ENCODE assay signal across 15 cellular contexts in genomic region chr14:85241022-85241880, GRCh38.
DNase-seq lines count a peak whose midpoint lies in the region; ATAC-seq, FAIRE-seq and TF ChIP-seq lines count a peak whose summit lies in the region.
"Had no signal": no experiment of that assay in that cellular context is flagged by ENCODE, and none has a peak within 500 bp of the region (broad histone marks: within the 10 kb centered on the region; RNA-seq: fewer than 3 reads in every experiment).

No MANE protein-coding gene starts in this region.

- DNase-seq in HT-29 (ENCODE audit: low spot score): peak; percentile 55
- no peak for DNase-seq in adipocyte (ENCODE audit: low read depth)
- no peak for DNase-seq in keratinocyte (ENCODE audit: low read depth, low spot score)
- DNase-seq in retinal pigment epithelial cell (ENCODE audit: low read depth): no peak
- no peak for DNase-seq in NCI-H524 (lab: John Stamatoyannopoulos, UW)
- no peak for DNase-seq in NCI-H1105 (lab: John Stamatoyannopoulos, UW)
- DNase-seq: activated CD4-positive, CD25-positive, alpha-beta regulatory T cell treated with anti-CD3 and anti-CD28 coated beads, Interleukin-2, amount 50 U/mL, for 72 hours; activated naive CD8-positive, alpha-beta T cell treated with anti-CD3 and anti-CD28 coated beads, Interleukin-2, amount 50 U/mL, for 24 hours; EL; sigmoid colon; T-helper 1 cell had no signal

- H3K9ac ChIP-seq in adipocyte (ENCODE audit: low read length): no peak overlapping the region
- H3K9ac ChIP-seq in keratinocyte (ENCODE audit: control insufficient read depth, extremely low read depth, insufficient read depth, low read length): no peak overlapping the region

- H3K9me3 ChIP-seq in adipocyte (ENCODE audit: control insufficient read depth, low read length): no peaks in the 10 kb centered on the region
- H3K9me3 ChIP-seq in keratinocyte (ENCODE audit: control insufficient read depth, low read depth, low read length): no peaks in the 10 kb centered on the region
- H3K9me3 ChIP-seq: sigmoid colon had no signal

- ATAC-seq in HG03039 (IDR thresholded peaks at IDR 0.05; ENCODE audit: unreplicated experiment): no peak
- ATAC-seq: activated naive CD8-positive, alpha-beta T cell treated with anti-CD3 and anti-CD28 coated beads, Interleukin-2, amount 50 U/mL, for 24 hours had no signal

- H3K27me3 ChIP-seq in adipocyte (replicated peaks; ENCODE audit: control insufficient read depth, insufficient read depth, low read length) (no peaks in the 10 kb centered on the region), keratinocyte (ENCODE audit: control insufficient read depth, extremely low read depth, insufficient read depth, low read length) (no peaks in the 10 kb centered on the region)
- H3K27me3 ChIP-seq: sigmoid colon had no signal

- FAIRE-seq in keratinocyte (lab: Jason Lieb, UNC): no peak
- FAIRE-seq: GM12892, H1 had no signal

- no peak overlapping the region for H3K27ac ChIP-seq in keratinocyte (ENCODE audit: control insufficient read depth, insufficient read depth, low read length)
- H3K27ac ChIP-seq: C4-2B, sigmoid colon had no signal

- dilution Hi-C loops in keratinocyte (cut with MboI; ENCODE audit: extremely low pct_ligation_motif_present, low sequenced_read_pairs): no loop called here

- TF ChIP-seq CTCF in keratinocyte (optimal IDR thresholded peaks at IDR 0.05 in 1 of 3, IDR thresholded peaks at IDR 0.05 in 1 of 3, conservative IDR thresholded peaks at IDR 0.05 in 1 of 3; ENCODE audit: extremely low read depth in 1 of 3, insufficient read depth in 2 of 3, low read length in 3 of 3): no peak
- TF ChIP-seq CTCF in retinal pigment epithelial cell (conservative IDR thresholded peaks at IDR 0.05; ENCODE audit: low read depth, low read length): no peak

- no peaks in the 10 kb centered on the region for H4K20me1 ChIP-seq in keratinocyte (ENCODE audit: control insufficient read depth, extremely low read depth, insufficient read depth, low read length)

- H3K4me1 ChIP-seq in adipocyte (ENCODE audit: control insufficient read depth, insufficient read depth, low read length): peaks cover 12% of the 10 kb centered on the region
- H3K4me1 ChIP-seq in keratinocyte (ENCODE audit: control insufficient read depth, extremely low read depth, insufficient read depth, low read length): no peaks in the 10 kb centered on the region

- H3K4me3 ChIP-seq in adipocyte (ENCODE audit: low read length) (peak overlapping the region; percentile 56), keratinocyte (ENCODE audit: control insufficient read depth in 2 of 3, extremely low read depth in 1 of 3, insufficient read depth in 2 of 3, low read depth in 1 of 3, low read length in 3 of 3) (no peak overlapping the region), retinal pigment epithelial cell (ENCODE audit: low read length) (peak overlapping the region; percentile 13)

- H3K79me2 ChIP-seq in keratinocyte (ENCODE audit: control insufficient read depth, insufficient read depth, low read length): no peaks in the 10 kb centered on the region

- peak overlapping the region; percentile 60 for H3K4me2 ChIP-seq in keratinocyte (ENCODE audit: control insufficient read depth, extremely low read depth, insufficient read depth, low read depth, low read length)

- no peaks in the 10 kb centered on the region for H3K36me3 ChIP-seq in adipocyte (ENCODE audit: control insufficient read depth, insufficient read depth, low read length, severe bottlenecking)
- H3K36me3 ChIP-seq in keratinocyte (ENCODE audit: control insufficient read depth in 2 of 2, extremely low read depth in 1 of 2, insufficient read depth in 2 of 2, low read length in 2 of 2): no peaks in the 10 kb centered on the region
- H3K36me3 ChIP-seq: sigmoid colon had no signal

- H2AFZ ChIP-seq in keratinocyte (ENCODE audit: control insufficient read depth, low read length): peak overlapping the region; percentile 62

- H3K9me1 ChIP-seq in keratinocyte (ENCODE audit: control insufficient read depth, extremely low read depth, insufficient read depth, low read length): no peaks in the 10 kb centered on the region

Comparison
In these comparisons a context has a peak if more than half of its experiments do, and no peak if none do; other contexts are left out.
1. H3K4me3 ChIP-seq: peak in adipocyte (single experiment) and retinal pigment epithelial cell (single experiment); none in keratinocyte (0 of 3).